Comparison of ENCODE assay signal across 19 cellular contexts in genomic region chr3:171743327-171744054, GRCh38.
"Had no signal": no experiment of that assay in that cellular context is flagged by ENCODE, and none has a peak within 500 bp of the region (broad histone marks: within the 10 kb centered on the region; RNA-seq: fewer than 3 reads in every experiment).

No MANE protein-coding gene starts in this region.

- ATAC-seq: activated CD4-positive, CD25-positive, alpha-beta regulatory T cell treated with anti-CD3 and anti-CD28 coated beads, Interleukin-2, amount 50 U/mL, for 24 hours; gastroesophageal sphincter; natural killer cell; stimulated activated naive CD8-positive, alpha-beta T cell treated with anti-CD3 and anti-CD28 coated beads, Interleukin-15, Interleukin-2, amounts not matched to agents 100 U/mL and 50 U/mL, for 24 hours; T-cell had no signal

- H3K4me1 Mint-ChIP-seq: T-cell had no signal

- H3K4me3 Mint-ChIP-seq: dendritic cell treated with granulocyte-macrophage colony-stimulating factor and Interleukin-4, amounts not matched to agents 40 ng/mL and 50 ng/mL, for 4 days; natural killer cell; T-cell had no signal

- H3K4me1 ChIP-seq: breast epithelium had no signal

- H3K27ac ChIP-seq: breast epithelium, gastroesophageal sphincter, hepatocyte, skin epidermis, suprapubic skin had no signal

- H3K27me3 ChIP-seq: breast epithelium, gastroesophageal sphincter, hepatocyte, suprapubic skin had no signal

- H3K27ac Mint-ChIP-seq: dendritic cell treated with granulocyte-macrophage colony-stimulating factor and Interleukin-4, amounts not matched to agents 40 ng/mL and 50 ng/mL, for 4 days; T-cell had no signal

- H3K9me3 Mint-ChIP-seq: dendritic cell treated with granulocyte-macrophage colony-stimulating factor and Interleukin-4, amounts not matched to agents 40 ng/mL and 50 ng/mL, for 4 days; natural killer cell; T-cell had no signal

- H3K9me3 ChIP-seq: breast epithelium, gastroesophageal sphincter, suprapubic skin had no signal

- DNase-seq: activated CD4-positive, alpha-beta T cell treated with anti-CD3 and anti-CD28 coated beads, Interleukin-2, amount 50 U/mL, for 1 hour; activated CD8-positive, alpha-beta memory T cell treated with anti-CD3 and anti-CD28 coated beads for 24 hours; activated naive CD4-positive, alpha-beta T cell treated with Interleukin-2 at 50 U/mL for 16 hours; erythroblast; mesendoderm; natural killer cell; retina; stimulated activated CD4-positive, alpha-beta T cell treated with anti-CD3 and anti-CD28 coated beads, Interleukin-15, amount 100 ng/mL, for 24 hours; stimulated activated CD4-positive, alpha-beta T cell treated with anti-CD3 and anti-CD28 coated beads, Interleukin-4, amount 100 ng/mL, for 24 hours; stimulated activated naive CD8-positive, alpha-beta T cell treated with anti-CD3 and anti-CD28 coated beads, Interleukin-15, Interleukin-2, amounts not matched to agents 100 U/mL and 50 U/mL, for 24 hours; T-cell; T-helper 9 cell had no signal

- H3K4me3 ChIP-seq: breast epithelium, gastroesophageal sphincter, hepatocyte, skin epidermis, suprapubic skin had no signal

- H3K36me3 ChIP-seq: breast epithelium, suprapubic skin had no signal

- H3K36me3 Mint-ChIP-seq: natural killer cell, T-cell had no signal
